Comparison of ENCODE assay signal across 8 cellular contexts in the genomic region with DNA sequence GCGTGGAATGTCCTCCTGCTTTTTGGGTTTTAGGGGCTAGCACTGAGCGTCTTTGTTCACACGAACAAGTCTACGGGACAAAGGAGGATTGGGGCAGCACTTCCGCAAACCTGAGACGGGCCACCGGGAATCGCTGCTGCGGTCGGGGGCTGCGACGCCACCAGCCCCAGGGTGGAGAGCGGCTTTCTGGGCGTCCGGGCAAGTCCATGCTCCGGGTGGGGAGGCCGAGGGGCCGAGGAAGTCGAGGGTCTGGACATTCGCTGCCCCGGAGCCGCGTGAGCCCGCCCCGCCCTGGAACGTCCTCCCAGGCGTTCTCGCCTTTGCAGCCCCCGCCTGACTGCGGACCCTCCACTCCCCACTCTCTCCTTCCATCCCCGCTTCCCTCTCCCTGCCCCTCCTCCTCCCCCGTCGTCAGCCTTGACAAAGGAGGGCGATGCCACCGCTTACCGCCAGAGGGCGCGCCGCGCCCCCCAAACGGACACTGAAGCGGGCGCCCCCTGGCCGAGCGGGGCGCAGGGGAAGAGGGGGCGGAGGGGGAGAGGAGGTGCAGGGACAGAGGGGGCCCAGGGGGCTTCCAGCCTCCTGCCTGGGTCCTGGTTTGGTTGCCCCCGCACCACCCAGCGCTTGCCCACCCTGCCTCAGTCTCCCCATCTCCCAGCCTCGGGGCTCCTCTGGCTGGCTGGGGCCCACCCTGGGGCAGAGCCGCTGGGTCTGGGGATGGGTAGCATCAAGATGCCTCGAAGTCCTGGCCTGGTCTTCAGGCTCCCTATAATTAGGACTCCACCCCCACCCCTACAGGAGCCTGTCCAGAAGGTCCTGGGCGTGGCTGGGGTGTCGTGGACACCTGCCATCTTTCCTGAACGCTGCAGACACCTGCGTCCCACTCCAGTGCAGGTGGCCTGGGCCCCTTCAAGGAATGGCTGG. TPM values are rescaled to one million over a fixed set of nuclear protein-coding genes. Genes with fewer than 3 reads are reported as not detected.
A peak's percentile ranks its signal among the peaks of the same experiment; 100 is the strongest.
DNase-seq lines count a peak whose midpoint lies in the region; ATAC-seq and TF ChIP-seq lines count a peak whose summit lies in the region.

No MANE protein-coding gene starts in this region.

- no peaks in the 10 kb centered on the region for H3K36me3 ChIP-seq in CD8-positive, alpha-beta T cell (ENCODE audit: insufficient read depth, low read length)

- H3K4me3 ChIP-seq in CD8-positive, alpha-beta T cell (ENCODE audit: low read depth, low read length): peak overlapping the region; percentile 46
- peak overlapping the region; percentile 36 for H3K4me3 ChIP-seq in fibroblast of mammary gland (ENCODE audit: control insufficient read depth, low read depth, low read length)

- no peaks in the 10 kb centered on the region for H3K27me3 ChIP-seq in CD8-positive, alpha-beta T cell (ENCODE audit: insufficient read depth, low read length)

- intact Hi-C loops in CD8-positive, alpha-beta T cell (cut with DNase I, micrococcal nuclease): loop anchor here (1.0 kb wide), 1 partner anchor 58 kb away; no protein-coding TSS in a partner anchor

- H3K27me3 Mint-ChIP-seq in CD8-positive, alpha-beta T cell (ENCODE audit: low read depth): peaks cover 8% of the 10 kb centered on the region
- H3K27me3 Mint-ChIP-seq in naive thymus-derived CD8-positive, alpha-beta T cell: peaks cover 0 to 8% (median 1%) of the 10 kb centered on the region in 5 donors
- no peaks in the 10 kb centered on the region for H3K27me3 Mint-ChIP-seq in stimulated activated naive B cell treated with anti-CD40 and anti-IgM and Interleukin-4, amounts not matched to agents 10 μg/mL and 1 μg/mL and 100 μg/mL, for 72 hours

- peak; percentile 49 to 84 (median 65) for DNase-seq in CD8-positive, alpha-beta T cell
- DNase-seq in NCI-H2171 treated with DMSO at 0.1 percent for 48 hours (lab: John Stamatoyannopoulos, UW) (peak; percentile 50), fibroblast of mammary gland (ENCODE audit: low read depth) (peak; percentile 38)
- peak; percentile 81 to 83 for DNase-seq in activated T-cell treated with anti-CD3 and anti-CD28 coated beads, Interleukin-2, amount 50 U/mL, for 48 hours
- DNase-seq in naive thymus-derived CD8-positive, alpha-beta T cell: peak; percentile 57 to 84 (median 71)
- DNase-seq in stimulated activated naive B cell treated with anti-CD40 and anti-IgM and Interleukin-4, amounts not matched to agents 10 μg/mL and 1 μg/mL and 100 μg/mL, for 72 hours: peak; percentile 66

- no peaks in the 10 kb centered on the region for H3K9me3 ChIP-seq in CD8-positive, alpha-beta T cell (ENCODE audit: low read length)

- H3K4me1 ChIP-seq in CD8-positive, alpha-beta T cell (ENCODE audit: insufficient read depth, low read length): peaks cover 9% of the 10 kb centered on the region

- POLR2A ChIA-PET in CD8-positive, alpha-beta T cell (lab: Charles Lee): interaction anchor here (1.4 kb wide), 1 partner anchor 75 kb away, joined by 3 read pairs; no protein-coding TSS in a partner anchor
- POLR2A ChIA-PET in naive thymus-derived CD8-positive, alpha-beta T cell (lab: Charles Lee): interaction anchor here (0.9 kb wide), 1 partner anchor 103 kb away, joined by 3 read pairs; a partner anchor contains a TSS

- no peak overlapping the region for H3K27ac Mint-ChIP-seq in CD8-positive, alpha-beta T cell
- no peak overlapping the region for H3K27ac Mint-ChIP-seq in naive thymus-derived CD8-positive, alpha-beta T cell
- peak overlapping the region; percentile 69 for H3K27ac Mint-ChIP-seq in stimulated activated naive B cell treated with anti-CD40 and anti-IgM and Interleukin-4, amounts not matched to agents 10 μg/mL and 1 μg/mL and 100 μg/mL, for 72 hours

- no peaks in the 10 kb centered on the region for H3K36me3 Mint-ChIP-seq in CD8-positive, alpha-beta T cell
- no peaks in the 10 kb centered on the region for H3K36me3 Mint-ChIP-seq in naive thymus-derived CD8-positive, alpha-beta T cell
- peaks cover 6 to 14% of the 10 kb centered on the region in 2 donors for H3K36me3 Mint-ChIP-seq in stimulated activated naive B cell treated with anti-CD40 and anti-IgM and Interleukin-4, amounts not matched to agents 10 μg/mL and 1 μg/mL and 100 μg/mL, for 72 hours

- CTCF ChIA-PET in CD8-positive, alpha-beta T cell (lab: Charles Lee): interaction anchor here (1.1 to 1.8 kb wide), 4 partner anchors 37 to 59 kb away, joined by 3 to 11 read pairs (median 7); no protein-coding TSS in a partner anchor

- peak overlapping the region; percentile 58 for H3K4me3 Mint-ChIP-seq in CD8-positive, alpha-beta T cell
- peak overlapping the region in 9 of 10 donors; percentile 7 to 73 (median 24) for H3K4me3 Mint-ChIP-seq in naive thymus-derived CD8-positive, alpha-beta T cell
- H3K4me3 Mint-ChIP-seq in stimulated activated naive B cell treated with anti-CD40 and anti-IgM and Interleukin-4, amounts not matched to agents 10 μg/mL and 1 μg/mL and 100 μg/mL, for 72 hours: peak overlapping the region; percentile 81 to 85

- no peak overlapping the region for H3K27ac ChIP-seq in CD8-positive, alpha-beta T cell (ENCODE audit: low read depth, low read length)

- H3K4me1 Mint-ChIP-seq in CD8-positive, alpha-beta T cell (ENCODE audit: low read depth): peaks cover 1% of the 10 kb centered on the region
- H3K4me1 Mint-ChIP-seq in naive thymus-derived CD8-positive, alpha-beta T cell: peaks cover 0 to 18% (median 3%) of the 10 kb centered on the region in 4 donors
- H3K4me1 Mint-ChIP-seq in stimulated activated naive B cell treated with anti-CD40 and anti-IgM and Interleukin-4, amounts not matched to agents 10 μg/mL and 1 μg/mL and 100 μg/mL, for 72 hours: peaks cover 29 to 57% of the 10 kb centered on the region in 2 donors

- ATAC-seq in CD8-positive, alpha-beta T cell: peak; percentile 90
- ATAC-seq in GM21723 (IDR thresholded peaks at IDR 0.05; ENCODE audit: unreplicated experiment): peak; percentile 59
- ATAC-seq in naive thymus-derived CD8-positive, alpha-beta T cell: peak; percentile 88 to 96
- peak; percentile 83 to 84 for ATAC-seq in stimulated activated naive B cell treated with anti-CD40 and anti-IgM and Interleukin-4, amounts not matched to agents 10 μg/mL and 1 μg/mL and 100 μg/mL, for 72 hours (replicated peaks)
- ATAC-seq in HG02588 (IDR thresholded peaks at IDR 0.05; ENCODE audit: unreplicated experiment): no peak

- H3K9me3 Mint-ChIP-seq in CD8-positive, alpha-beta T cell: peaks cover 1% of the 10 kb centered on the region
- H3K9me3 Mint-ChIP-seq in naive thymus-derived CD8-positive, alpha-beta T cell: peaks cover 0 to 8% (median 0%) of the 10 kb centered on the region in 9 donors
- peaks cover 8 to 11% of the 10 kb centered on the region in 2 donors for H3K9me3 Mint-ChIP-seq in stimulated activated naive B cell treated with anti-CD40 and anti-IgM and Interleukin-4, amounts not matched to agents 10 μg/mL and 1 μg/mL and 100 μg/mL, for 72 hours

- TF ChIP-seq CTCF in CD8-positive, alpha-beta T cell (IDR thresholded peaks at IDR 0.05): peak; percentile 93
- peak; percentile 86 for TF ChIP-seq CTCF in fibroblast of mammary gland (conservative IDR thresholded peaks at IDR 0.05; ENCODE audit: control insufficient read depth, insufficient read depth, low read depth, low read length)

RNA-seq across cellular contexts. Expression of a gene that starts 39.1 kb away (rescaled TPM):
- total RNA-seq in CD8-positive, alpha-beta T cell: 10 to 100 TPM; 42.2 to 49.1 TPM
- total RNA-seq in naive thymus-derived CD8-positive, alpha-beta T cell: 100 to 1,000 TPM; 114 to 121 TPM
- 1 to 10 TPM; 1.8 to 7.6 (median 5.1) TPM for polyA plus RNA-seq in naive thymus-derived CD8-positive, alpha-beta T cell

RNA-seq across cellular contexts. Expression of a gene that starts 45.7 kb away (rescaled TPM):
- not detected for total RNA-seq in CD8-positive, alpha-beta T cell
- total RNA-seq in naive thymus-derived CD8-positive, alpha-beta T cell: not detected
- not detected for polyA plus RNA-seq in naive thymus-derived CD8-positive, alpha-beta T cell

Comparison
In these comparisons a context has a peak if more than half of its experiments do, and no peak if none do; other contexts are left out.
1. H3K4me3 Mint-ChIP-seq: peak in every context shown above with its lines; median percentile 83 in stimulated activated naive B cell treated with anti-CD40 and anti-IgM and Interleukin-4, amounts not matched to agents 10 μg/mL and 1 μg/mL and 100 μg/mL, for 72 hours; 58 in CD8-positive, alpha-beta T cell; 24 in naive thymus-derived CD8-positive, alpha-beta T cell.